ENCODE assay signal across 1 cellular context in genomic region chr1:145824499-145824842, GRCh38.
TF ChIP-seq lines count a peak whose summit lies in the region.

No MANE protein-coding gene starts in this region.

TF ChIP-seq in K562, 482 proteins besides CTCF, POLR2A, EP300 and RAD21 (continued from another document):
- TF ChIP-seq STAT6 (CRISPR knock-in tag; IDR thresholded peaks at IDR 0.05) (no peak), ZNF184 (CRISPR knock-in tag; IDR thresholded peaks at IDR 0.05) (no peak), TEAD1 (CRISPR knock-in tag; IDR thresholded peaks at IDR 0.05) (no peak), IFI16 (CRISPR knock-in tag; IDR thresholded peaks at IDR 0.05) (no peak), NKRF (IDR thresholded peaks at IDR 0.05; ENCODE audit: borderline replicate concordance) (peak; percentile 11; the same call in 1 of the 2 replicates), ATF3 (IDR thresholded peaks at IDR 0.05) (no peak), ATF3 (CRISPR knock-in tag; conservative IDR thresholded peaks at IDR 0.05) (0 out of 2 replicates have a peak, but pooled peaks have one; percentile 79), SMARCE1 (IDR thresholded peaks at IDR 0.05) (0 out of 2 replicates have a peak, but pooled peaks have one; percentile 8), ZKSCAN8 (CRISPR knock-in tag; IDR thresholded peaks at IDR 0.05) (no peak), NR4A1 (CRISPR knock-in tag; IDR thresholded peaks at IDR 0.05) (no peak), NR4A1 (tag; IDR thresholded peaks at IDR 0.05) (no peak), MEIS2 (IDR thresholded peaks at IDR 0.05; ENCODE audit: partially characterized antibody) (no peak), PCBP1 (IDR thresholded peaks at IDR 0.05; ENCODE audit: low read depth, low read length, poor library complexity, severe bottlenecking) (no peak), TCF15 (CRISPR knock-in tag; IDR thresholded peaks at IDR 0.05) (no peak), SMARCB1 (IDR thresholded peaks at IDR 0.05; ENCODE audit: insufficient read length, low read depth) (peak; percentile 88), SAP30 (IDR thresholded peaks at IDR 0.05; ENCODE audit: borderline replicate concordance, insufficient read depth, low read depth, low read length, poor library complexity, severe bottlenecking) (peak; percentile 8), SP1 (CRISPR knock-in tag; IDR thresholded peaks at IDR 0.05) (no peak; the same call in 1 of the 2 replicates), PHF21A (IDR thresholded peaks at IDR 0.05; ENCODE audit: borderline replicate concordance, low read depth) (no peak), PRDM10 (IDR thresholded peaks at IDR 0.05; ENCODE audit: partially characterized antibody) (no peak), KDM4B (IDR thresholded peaks at IDR 0.05; ENCODE audit: borderline replicate concordance in 2 of 2, low read depth in 1 of 2) (no peak), SMAD2 (IDR thresholded peaks at IDR 0.05; ENCODE audit: low read depth, low read length) (no peak), FOXK1 (CRISPR knock-in tag; IDR thresholded peaks at IDR 0.05; ENCODE audit: borderline replicate concordance) (no peak), CHAMP1 (IDR thresholded peaks at IDR 0.05) (no peak), SMAD1 (IDR thresholded peaks at IDR 0.05; ENCODE audit: low read depth, low read length, partially characterized antibody) (no peak)
